ENCODE assay signal across 19 cellular contexts in the genomic region with DNA sequence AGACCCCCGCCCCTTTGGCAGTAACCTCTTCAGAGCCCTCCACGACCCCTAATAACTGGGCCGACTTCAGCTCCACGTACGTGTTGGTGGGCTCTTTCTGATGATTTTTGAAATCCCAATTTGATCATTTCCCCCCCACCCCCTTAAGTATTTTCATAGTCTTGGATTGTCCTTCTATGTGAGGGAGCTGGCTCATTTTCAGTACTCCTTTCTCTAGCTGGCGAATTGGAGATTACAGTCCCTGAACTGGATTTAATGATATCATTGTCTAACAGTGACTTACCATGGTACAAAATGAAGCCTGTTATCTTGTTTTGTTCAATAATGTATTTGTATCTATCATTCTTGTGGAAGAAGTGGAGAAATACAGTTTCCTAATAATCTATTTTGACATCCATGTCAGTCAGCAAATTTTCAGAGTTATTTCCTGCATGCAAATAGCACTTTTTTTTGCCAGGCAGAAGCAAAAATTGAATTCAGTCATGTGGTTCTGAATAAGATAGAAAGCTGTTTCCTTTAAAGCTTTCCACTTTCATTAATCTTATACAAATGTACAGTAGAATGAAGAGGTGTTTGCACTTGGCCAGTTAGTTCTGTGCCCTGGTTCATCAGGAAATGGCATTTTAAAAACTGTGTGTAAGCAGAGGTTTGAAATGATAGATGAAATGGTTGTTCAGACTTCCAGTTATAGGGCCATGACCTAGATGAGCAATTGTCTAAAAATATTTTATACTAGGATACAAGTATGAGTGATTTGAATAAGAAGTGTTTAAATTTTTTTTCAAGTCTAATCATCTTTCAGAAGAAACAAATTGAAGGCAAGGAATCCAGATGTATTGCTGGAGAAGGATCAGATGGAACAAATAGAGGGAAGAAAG.
A peak's percentile ranks its signal among the peaks of the same experiment; 100 is the strongest.
DNase-seq lines count a peak whose midpoint lies in the region; ATAC-seq and TF ChIP-seq lines count a peak whose summit lies in the region.
"Had no signal": no experiment of that assay in that cellular context is flagged by ENCODE, and none has a peak within 500 bp of the region (broad histone marks: within the 10 kb centered on the region; RNA-seq: fewer than 3 reads in every experiment).

No MANE protein-coding gene starts in this region.

- peak overlapping the region; percentile 24; the same call in 1 of the 2 replicates for H3K4me3 Mint-ChIP-seq in HFFc6
- H3K4me3 Mint-ChIP-seq in dendritic cell treated with granulocyte-macrophage colony-stimulating factor and Interleukin-4, amounts not matched to agents 40 ng/mL and 50 ng/mL, for 4 days, result no peak overlapping the region
- H3K4me3 Mint-ChIP-seq: T-helper 17 cell had no signal

- H3K4me1 Mint-ChIP-seq in HFFc6 (ENCODE audit: low read depth), result peaks cover 19% of the 10 kb centered on the region
- peaks cover 40% of the 10 kb centered on the region for H3K4me1 Mint-ChIP-seq in dendritic cell treated with granulocyte-macrophage colony-stimulating factor and Interleukin-4, amounts not matched to agents 40 ng/mL and 50 ng/mL, for 4 days (ENCODE audit: low read depth)
- H3K4me1 Mint-ChIP-seq: T-helper 17 cell had no signal

- no peak for TF ChIP-seq EP300 in stomach (IDR thresholded peaks at IDR 0.05)

- intact Hi-C loops in dendritic cell treated with granulocyte-macrophage colony-stimulating factor and Interleukin-4, amounts not matched to agents 40 ng/mL and 50 ng/mL, for 4 days (cut with micrococcal nuclease), result no loop called here
- intact Hi-C loops in lower lobe of right lung (cut with DNase I), result no loop called here
- intact Hi-C loops in stomach (cut with DNase I; ENCODE audit: low total_unique reads), result no loop called here

- H3K27me3 ChIP-seq in lower lobe of right lung (ENCODE audit: low read depth), result no peaks in the 10 kb centered on the region
- H3K27me3 ChIP-seq in stomach, result no peaks in the 10 kb centered on the region
- H3K27me3 ChIP-seq: foreskin keratinocyte had no signal

- no peak overlapping the region for H3K4me3 ChIP-seq in lower lobe of right lung
- H3K4me3 ChIP-seq in stomach, result no peak overlapping the region
- H3K4me3 ChIP-seq: K562 had no signal

- H3K36me3 ChIP-seq in lower lobe of right lung (peaks cover 19% of the 10 kb centered on the region), stomach (peaks cover 13 to 31% (median 27%) of the 10 kb centered on the region in 4 donors)

- H3K36me3 Mint-ChIP-seq in HFFc6 (ENCODE audit: low read depth), result peaks cover 26% of the 10 kb centered on the region
- H3K36me3 Mint-ChIP-seq in dendritic cell treated with granulocyte-macrophage colony-stimulating factor and Interleukin-4, amounts not matched to agents 40 ng/mL and 50 ng/mL, for 4 days (ENCODE audit: low read depth), result peaks cover 31% of the 10 kb centered on the region

- peaks cover 6% of the 10 kb centered on the region for H3K27me3 Mint-ChIP-seq in HFFc6 (ENCODE audit: insufficient read depth)
- H3K27me3 Mint-ChIP-seq in dendritic cell treated with granulocyte-macrophage colony-stimulating factor and Interleukin-4, amounts not matched to agents 40 ng/mL and 50 ng/mL, for 4 days, result no peaks in the 10 kb centered on the region
- H3K27me3 Mint-ChIP-seq: T-helper 17 cell had no signal

- DNase-seq in HFFc6, result no peak
- no peak for DNase-seq in lower lobe of right lung
- no peak for DNase-seq in stomach
- no peak for DNase-seq in NCI-H2107 (lab: John Stamatoyannopoulos, UW)
- DNase-seq: activated gamma-delta T cell; Caco-2; effector memory CD4-positive, alpha-beta T cell; foreskin keratinocyte; NCI-H1436; NCI-H226; SHP77; stimulated activated naive CD4-positive, alpha-beta T cell; T-helper 17 cell had no signal

- ATAC-seq in lower lobe of right lung (no peak), GM19455 (IDR thresholded peaks at IDR 0.05; ENCODE audit: unreplicated experiment) (no peak), GM19395 (IDR thresholded peaks at IDR 0.05; ENCODE audit: unreplicated experiment) (no peak), HG02642 (IDR thresholded peaks at IDR 0.05; ENCODE audit: poor library complexity, unreplicated experiment) (no peak)
- ATAC-seq: activated CD4-positive, CD25-positive, alpha-beta regulatory T cell treated with anti-CD3 and anti-CD28 coated beads, Interleukin-2, amount 50 U/mL, for 24 hours; foreskin keratinocyte; K562; T-helper 17 cell had no signal

- WGBS in stomach, 5 donors, result 39 to 66% (median 53%) methylated on average over 6 of the region's 6 CpGs

- H3K9me3 Mint-ChIP-seq in HFFc6, result no peaks in the 10 kb centered on the region
- no peaks in the 10 kb centered on the region for H3K9me3 Mint-ChIP-seq in dendritic cell treated with granulocyte-macrophage colony-stimulating factor and Interleukin-4, amounts not matched to agents 40 ng/mL and 50 ng/mL, for 4 days

- peak overlapping the region; percentile 42 for H3K27ac Mint-ChIP-seq in HFFc6
- H3K27ac Mint-ChIP-seq in dendritic cell treated with granulocyte-macrophage colony-stimulating factor and Interleukin-4, amounts not matched to agents 40 ng/mL and 50 ng/mL, for 4 days, result peak overlapping the region; percentile 64
- H3K27ac Mint-ChIP-seq: T-helper 17 cell had no signal

- H3K4me1 ChIP-seq in lower lobe of right lung (peaks cover 22% of the 10 kb centered on the region), stomach (peaks cover 7 to 30% (median 14%) of the 10 kb centered on the region in 4 donors)
- H3K4me1 ChIP-seq: foreskin keratinocyte had no signal

- peak overlapping the region; percentile 31 for H3K27ac ChIP-seq in lower lobe of right lung
- peak overlapping the region in 4 of 5 donors; percentile 50 to 70 (median 64) for H3K27ac ChIP-seq in stomach
- H3K27ac ChIP-seq: foreskin keratinocyte had no signal

- no peak for TF ChIP-seq CTCF in HFFc6 (IDR thresholded peaks at IDR 0.05)
- TF ChIP-seq CTCF in lower lobe of right lung (IDR thresholded peaks at IDR 0.05), result no peak
- TF ChIP-seq CTCF in stomach (IDR thresholded peaks at IDR 0.05), result no peak

- TF ChIP-seq POLR2A in stomach (IDR thresholded peaks at IDR 0.05), result no peak

- H3K9me3 ChIP-seq in lower lobe of right lung (no peaks in the 10 kb centered on the region), stomach (no peaks in the 10 kb centered on the region)
- H3K9me3 ChIP-seq: Caco-2 had no signal
